ENCODE assay signal across 22 cellular contexts in the genomic region with DNA sequence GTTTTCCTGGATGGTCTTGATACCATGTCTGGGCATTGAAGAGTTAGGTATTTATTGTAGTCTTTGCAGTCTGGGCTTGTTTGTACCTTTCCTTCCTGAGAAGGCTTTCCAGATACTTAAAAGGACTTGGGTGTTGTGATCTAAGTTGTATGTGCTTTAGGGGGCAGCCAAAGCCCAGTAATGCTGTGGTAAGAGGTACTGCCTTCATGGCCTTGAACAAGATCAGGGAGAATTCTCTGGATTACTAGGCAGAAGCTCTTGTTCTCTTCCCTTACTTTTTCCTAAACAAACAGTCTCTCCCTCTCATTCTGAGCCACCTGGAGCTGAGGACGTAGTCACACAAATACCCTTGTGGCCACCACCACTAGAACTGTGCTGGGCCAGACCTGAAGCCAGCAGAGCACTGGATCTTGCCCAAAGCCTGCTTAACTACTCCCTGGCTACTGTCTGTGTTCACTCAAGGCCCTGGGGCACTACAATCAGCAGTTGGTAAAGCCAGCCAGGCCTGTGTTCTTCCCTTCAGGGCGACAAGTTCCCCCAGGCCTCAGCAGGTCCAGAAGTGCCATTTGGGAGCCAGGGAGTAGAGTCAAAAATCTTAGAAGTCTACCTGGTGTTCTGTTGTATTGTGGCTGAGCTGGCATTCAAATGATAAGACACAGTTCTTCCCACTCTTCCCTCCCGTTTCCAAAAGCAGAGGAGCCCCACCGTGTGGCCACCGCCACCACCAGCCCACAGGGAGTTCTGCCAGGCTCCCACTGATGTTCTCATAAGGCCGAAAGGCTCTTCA. TPM values are rescaled to one million over a fixed set of nuclear protein-coding genes. Genes with fewer than 3 reads are reported as not detected.
A peak's percentile ranks its signal among the peaks of the same experiment; 100 is the strongest.
DNase-seq lines count a peak whose midpoint lies in the region; ATAC-seq, FAIRE-seq and TF ChIP-seq lines count a peak whose summit lies in the region.
"Had no signal": no experiment of that assay in that cellular context is flagged by ENCODE, and none has a peak within 500 bp of the region (broad histone marks: within the 10 kb centered on the region; RNA-seq: fewer than 3 reads in every experiment).

No MANE protein-coding gene starts in this region.

- H2AFZ ChIP-seq in DND-41 (ENCODE audit: low read depth, low read length) (no peak overlapping the region), HepG2 (ENCODE audit: low read length) (no peak overlapping the region)

- no peak overlapping the region for H3K27ac ChIP-seq in DND-41 (ENCODE audit: low read length)
- no peak overlapping the region for H3K27ac ChIP-seq in HepG2 (ENCODE audit: extremely low read length, insufficient read depth, low read length)
- H3K27ac ChIP-seq: body of pancreas, esophagus squamous epithelium, KMS-11, sigmoid colon had no signal

- in situ Hi-C loops in HepG2 (cut with HindIII; ENCODE audit: extremely low pct_ligation_motif_present, low pct_unique_long_range_greater_than_20kb) = loop anchor here (25.0 kb wide), 1 partner anchor 679 kb away; a partner anchor contains a TSS

- H3K9me3 ChIP-seq in DND-41 (ENCODE audit: insufficient read depth, low read length, severe bottlenecking) (no peaks in the 10 kb centered on the region), HepG2 (ENCODE audit: low read length) (no peaks in the 10 kb centered on the region)
- H3K9me3 ChIP-seq: body of pancreas, esophagus squamous epithelium, sigmoid colon had no signal

- POLR2A ChIA-PET in HepG2 (lab: Yijun Ruan, JAX) = interaction anchor here (0.7 to 2.7 kb wide), 4 partner anchors 8 to 270 kb away, joined by 3 to 6 read pairs (median 6); a partner anchor contains a TSS

- H3K9me3 Mint-ChIP-seq in CD14-positive monocyte = peaks cover 2 to 12% (median 4%) of the 10 kb centered on the region in 7 donors
- peaks cover 12% of the 10 kb centered on the region for H3K9me3 Mint-ChIP-seq in activated T-helper 1 cell treated with anti-CD3 and anti-CD28 coated beads, Interleukin-12 subunit alpha, Interleukin-12 subunit beta, Interleukin-2, Interleukin-4 antibody, amounts not matched to agents 30 ng/mL and 10 ng/mL and 1 ng/mL, durations not matched to agents 14 hours and 24 hours and 36 hours

- H3K27ac Mint-ChIP-seq in CD14-positive monocyte = peak overlapping the region in 5 of 7 donors; percentile 34 to 70 (median 63)
- H3K27ac Mint-ChIP-seq in activated T-helper 1 cell treated with anti-CD3 and anti-CD28 coated beads, Interleukin-12 subunit alpha, Interleukin-12 subunit beta, Interleukin-2, Interleukin-4 antibody, amounts not matched to agents 30 ng/mL and 10 ng/mL and 1 ng/mL, durations not matched to agents 14 hours and 24 hours and 36 hours = peak overlapping the region; percentile 26
- H3K27ac Mint-ChIP-seq: activated naive CD8-positive, alpha-beta T cell treated with anti-CD3 and anti-CD28 coated beads, Interleukin-2, amount 10 ng/mL, durations not matched to agents 7 days and 5 days; dendritic cell treated with granulocyte-macrophage colony-stimulating factor and Interleukin-4, amounts not matched to agents 40 ng/mL and 50 ng/mL, for 4 days; HFFc6 had no signal

- H3K4me1 Mint-ChIP-seq in CD14-positive monocyte = peaks cover 40% of the 10 kb centered on the region
- peaks cover 29% of the 10 kb centered on the region for H3K4me1 Mint-ChIP-seq in activated T-helper 1 cell treated with anti-CD3 and anti-CD28 coated beads, Interleukin-12 subunit alpha, Interleukin-12 subunit beta, Interleukin-2, Interleukin-4 antibody, amounts not matched to agents 30 ng/mL and 10 ng/mL and 1 ng/mL, durations not matched to agents 14 hours and 24 hours and 36 hours (ENCODE audit: low read depth)

- TF ChIP-seq RAD21 in HepG2 (CRISPR knock-in tag; IDR thresholded peaks at IDR 0.05) = peak; percentile 22; the same call in 1 of the 2 replicates

- no peak overlapping the region for H3K4me3 Mint-ChIP-seq in CD14-positive monocyte
- H3K4me3 Mint-ChIP-seq in activated T-helper 1 cell treated with anti-CD3 and anti-CD28 coated beads, Interleukin-12 subunit alpha, Interleukin-12 subunit beta, Interleukin-2, Interleukin-4 antibody, amounts not matched to agents 30 ng/mL and 10 ng/mL and 1 ng/mL, durations not matched to agents 14 hours and 24 hours and 36 hours = no peak overlapping the region
- H3K4me3 Mint-ChIP-seq: activated naive CD8-positive, alpha-beta T cell treated with anti-CD3 and anti-CD28 coated beads, Interleukin-2, amount 10 ng/mL, durations not matched to agents 7 days and 5 days; dendritic cell treated with granulocyte-macrophage colony-stimulating factor and Interleukin-4, amounts not matched to agents 40 ng/mL and 50 ng/mL, for 4 days; HFFc6 had no signal

- H3K4me3 ChIP-seq in DND-41 (ENCODE audit: low read depth in 1 of 2, low read length in 2 of 2) = no peak overlapping the region
- no peak overlapping the region for H3K4me3 ChIP-seq in HepG2 (replicated peaks in 1 of 3; ENCODE audit: insufficient read depth in 1 of 3, low read depth in 2 of 3, low read length in 3 of 3)
- H3K4me3 ChIP-seq: body of pancreas, esophagus squamous epithelium, GM12878, sigmoid colon had no signal

- H3K27me3 Mint-ChIP-seq in CD14-positive monocyte (ENCODE audit: low read depth in 3 of 3) = no peaks in the 10 kb centered on the region
- H3K27me3 Mint-ChIP-seq in activated T-helper 1 cell treated with anti-CD3 and anti-CD28 coated beads, Interleukin-12 subunit alpha, Interleukin-12 subunit beta, Interleukin-2, Interleukin-4 antibody, amounts not matched to agents 30 ng/mL and 10 ng/mL and 1 ng/mL, durations not matched to agents 14 hours and 24 hours and 36 hours (ENCODE audit: insufficient read depth) = no peaks in the 10 kb centered on the region
- H3K27me3 Mint-ChIP-seq: activated naive CD8-positive, alpha-beta T cell treated with anti-CD3 and anti-CD28 coated beads, Interleukin-2, amount 10 ng/mL, durations not matched to agents 7 days and 5 days; dendritic cell treated with granulocyte-macrophage colony-stimulating factor and Interleukin-4, amounts not matched to agents 40 ng/mL and 50 ng/mL, for 4 days had no signal

- H3K36me3 ChIP-seq in DND-41 (ENCODE audit: insufficient read depth, low read length) (peaks cover 41% of the 10 kb centered on the region), HepG2 (replicated peaks in 1 of 2; ENCODE audit: control insufficient read depth in 1 of 2, insufficient read depth in 2 of 2, low read length in 2 of 2) (peaks cover 19 to 40% of the 10 kb centered on the region in 2 experiments)

- no peak for TF ChIP-seq POLR2A in HepG2 (IDR thresholded peaks at IDR 0.05; ENCODE audit: insufficient read depth in 1 of 2, low read depth in 2 of 2, low read length in 2 of 2)

- H3K36me3 Mint-ChIP-seq in CD14-positive monocyte = peaks cover 41 to 70% of the 10 kb centered on the region in 2 donors
- H3K36me3 Mint-ChIP-seq in activated T-helper 1 cell treated with anti-CD3 and anti-CD28 coated beads, Interleukin-12 subunit alpha, Interleukin-12 subunit beta, Interleukin-2, Interleukin-4 antibody, amounts not matched to agents 30 ng/mL and 10 ng/mL and 1 ng/mL, durations not matched to agents 14 hours and 24 hours and 36 hours (ENCODE audit: low read depth) = peaks cover 40% of the 10 kb centered on the region

- no TSS peak for BruUV-seq in HepG2 (replicated peaks; lab: Mats Ljungman, UMichigan)

- no peaks in the 10 kb centered on the region for H4K20me1 ChIP-seq in DND-41 (ENCODE audit: insufficient read depth, low read length)
- H4K20me1 ChIP-seq in HepG2 (ENCODE audit: insufficient read depth, low read length) = no peaks in the 10 kb centered on the region

- H3K4me2 ChIP-seq in DND-41 (ENCODE audit: insufficient read depth, low read length) = no peak overlapping the region
- H3K4me2 ChIP-seq in HepG2 (ENCODE audit: low read depth, low read length) = no peak overlapping the region
- H3K4me2 ChIP-seq: KMS-11 had no signal

- CTCF ChIA-PET in HepG2 (lab: Yijun Ruan, JAX; ENCODE audit: low intra/inter-chr PET ratio, low total read pairs) = interaction anchor here (1.8 kb wide), 1 partner anchor 279 kb away, joined by 4 read pairs; no protein-coding TSS in a partner anchor

- intact Hi-C loops in CD14-positive monocyte (cut with micrococcal nuclease) = no loop called here
- intact Hi-C loops in activated T-helper 1 cell treated with anti-CD3 and anti-CD28 coated beads, Interleukin-12 subunit alpha, Interleukin-12 subunit beta, Interleukin-2, Interleukin-4 antibody, amounts not matched to agents 30 ng/mL and 10 ng/mL and 1 ng/mL, durations not matched to agents 14 hours and 24 hours and 36 hours (cut with micrococcal nuclease) = no loop called here
- intact Hi-C loops in HepG2 (cut with micrococcal nuclease; ENCODE audit: unreplicated experiment) = no loop called here

- ATAC-seq in DND-41 (ENCODE audit: insufficient read depth, low read depth) (no peak), HepG2 (peak; percentile 72), HG03045 (IDR thresholded peaks at IDR 0.05; ENCODE audit: unreplicated experiment) (no peak)
- ATAC-seq: body of pancreas, GM12878 had no signal

- TF ChIP-seq EP300 in HepG2 (IDR thresholded peaks at IDR 0.05; ENCODE audit: low read depth in 2 of 2, low read length in 2 of 2) (no peak), HepG2 (CRISPR knock-in tag; IDR thresholded peaks at IDR 0.05; ENCODE audit: borderline replicate concordance) (no peak)

- no peak overlapping the region for H3K9ac ChIP-seq in DND-41 (ENCODE audit: low read depth, low read length)
- no peak overlapping the region for H3K9ac ChIP-seq in HepG2 (ENCODE audit: insufficient read depth, low read depth, low read length)
- H3K9ac ChIP-seq: KMS-11 had no signal

- no peak for FAIRE-seq in HepG2 (lab: Jason Lieb, UNC)
- FAIRE-seq: GM12878 had no signal

- no peaks in the 10 kb centered on the region for H3K4me1 ChIP-seq in DND-41 (ENCODE audit: insufficient read depth, low read length)
- no peaks in the 10 kb centered on the region for H3K4me1 ChIP-seq in HepG2 (ENCODE audit: insufficient read depth, low read length)
- H3K4me1 ChIP-seq: body of pancreas, sigmoid colon had no signal

- TF ChIP-seq CTCF in CD14-positive monocyte (IDR thresholded peaks at IDR 0.05) (no peak), DND-41 (IDR thresholded peaks at IDR 0.05; ENCODE audit: borderline replicate concordance, extremely low read depth, low read length, poor library complexity, severe bottlenecking) (peak; percentile 22), HepG2 (CRISPR knock-in tag; IDR thresholded peaks at IDR 0.05) (peak; percentile 62)

- H3K79me2 ChIP-seq in DND-41 (ENCODE audit: insufficient read depth, low read length) (peaks cover 46% of the 10 kb centered on the region), HepG2 (ENCODE audit: insufficient read depth, low read length) (peaks cover 18% of the 10 kb centered on the region)

- 85% methylated on average over 6 of the region's 6 CpGs for WGBS in HepG2 (ENCODE audit: low lambda C conversion rate)

- DNase-seq in CD14-positive monocyte (ENCODE audit: low spot score) (no peak), DND-41 (no peak), HepG2 (ENCODE audit: low spot score) (peak; percentile 63), iPS-NIHi11 (ENCODE audit: low spot score) (no peak), NCI-H2227 (lab: John Stamatoyannopoulos, UW; ENCODE audit: unreplicated experiment) (no peak)
- DNase-seq in activated T-helper 1 cell treated with anti-CD3 and anti-CD28 coated beads, Interleukin-12 subunit alpha, Interleukin-12 subunit beta, Interleukin-2, Interleukin-4 antibody, amounts not matched to agents 30 ng/mL and 10 ng/mL and 1 ng/mL, durations not matched to agents 14 hours and 24 hours and 36 hours (ENCODE audit: low spot score) = no peak
- DNase-seq: activated CD4-positive, alpha-beta T cell treated with anti-CD3 and anti-CD28 coated beads for 1 hour; activated naive CD8-positive, alpha-beta T cell treated with anti-CD3 and anti-CD28 coated beads, Interleukin-2, amount 10 ng/mL, durations not matched to agents 7 days and 5 days; body of pancreas; esophagus squamous epithelium; GF-D8; HFFc6; NCI-H1092; NCI-H2029 treated with DMSO at 0.1 percent for 48 hours; NCI-H524; Right ventricle myocardium superior; sigmoid colon; stimulated activated naive CD4-positive, alpha-beta T cell treated with Interleukin-2 at 50 U/mL for 16 hours had no signal

- H3K27me3 ChIP-seq in DND-41 (ENCODE audit: insufficient read depth, low read length, poor library complexity) (no peaks in the 10 kb centered on the region), HepG2 (ENCODE audit: control insufficient read depth in 1 of 2, insufficient read depth in 2 of 2, low read length in 2 of 2) (no peaks in the 10 kb centered on the region)
- H3K27me3 ChIP-seq: body of pancreas, esophagus squamous epithelium, sigmoid colon had no signal

RNA-seq across cellular contexts. Expression of a gene that starts 11.4 kb away (rescaled TPM):
- polyA plus RNA-seq in CD14-positive monocyte (10 to 100 TPM; 17.9 to 22.2 TPM), HepG2 (2011; rRNA removed) (39.5 and 48.9 TPM in 2 replicates)
- 34.1 and 38.0 TPM in 2 replicates for total RNA-seq in activated T-helper 1 cell treated with anti-CD3 and anti-CD28 coated beads, Interleukin-12 subunit alpha, Interleukin-12 subunit beta, Interleukin-2, Interleukin-4 antibody, amounts not matched to agents 30 ng/mL and 10 ng/mL and 1 ng/mL, durations not matched to agents 14 hours and 24 hours and 36 hours
- total RNA-seq in HepG2 (2016; rRNA removed; fragmentation: Illumina TruSeq; extraction: Trizol) = 88.7 and 131 TPM in 2 replicates
- total RNA-seq in HepG2 (2016; cell fraction: cytosol; rRNA removed; fragmentation: Illumina TruSeq; extraction: Trizol; ENCODE audit: low read depth) = 13.8 and 16.8 TPM in 2 replicates
- 92.4 and 130 TPM in 2 replicates for total RNA-seq in HepG2 (2016; cell fraction: insoluble cytoplasmic fraction; rRNA removed; fragmentation: Illumina TruSeq; extraction: Trizol)
- total RNA-seq in HepG2 (2016; cell fraction: membrane; rRNA removed; fragmentation: Illumina TruSeq; extraction: Trizol) = 35.4 and 42.4 TPM in 2 replicates
- total RNA-seq in HepG2 (2016; cell fraction: nucleus; rRNA removed; fragmentation: Illumina TruSeq; extraction: Trizol) = 90.7 and 94.1 TPM in 2 replicates
- 31.7 and 35.0 TPM in 2 replicates for polyA plus RNA-seq in HepG2 (2011; cell fraction: cytosol; rRNA removed)
- 48.8 and 58.1 TPM in 2 replicates for polyA plus RNA-seq in HepG2 (2011; cell fraction: nucleus; rRNA removed)
- polyA plus RNA-seq in HepG2 (2012) = 28.3 and 37.5 TPM in 2 replicates
- 19.5 and 19.9 TPM in 2 replicates for polyA plus RNA-seq in HepG2 (2016; cell fraction: cytosol; fragmentation: Illumina TruSeq; extraction: Trizol; ENCODE audit: low read depth)
- 109 and 122 TPM in 2 replicates for polyA plus RNA-seq in HepG2 (2016; cell fraction: insoluble cytoplasmic fraction; fragmentation: Illumina TruSeq; extraction: Trizol; ENCODE audit: low read depth)
- polyA plus RNA-seq in HepG2 (2016; cell fraction: membrane; fragmentation: Illumina TruSeq; extraction: Trizol; ENCODE audit: low read depth) = 35.4 and 36.9 TPM in 2 replicates
- polyA plus RNA-seq in HepG2 (2016; cell fraction: nucleus; fragmentation: Illumina TruSeq; extraction: Trizol; ENCODE audit: insufficient read depth, low read depth) = 57.9 and 59.7 TPM in 2 replicates
- polyA minus RNA-seq in HepG2 (2011; rRNA and poly(A)+ RNA removed; ENCODE audit: low replicate concordance) = 52.8 and 83.3 TPM in 2 replicates
- 20.3 and 21.2 TPM in 2 replicates for polyA minus RNA-seq in HepG2 (2011; cell fraction: cytosol; rRNA and poly(A)+ RNA removed)
- 93.3 and 97.1 TPM in 2 replicates for polyA minus RNA-seq in HepG2 (2011; cell fraction: nucleus; rRNA and poly(A)+ RNA removed)

RNA-seq across cellular contexts. Expression of a gene that starts 11.9 kb away (rescaled TPM):
- polyA plus RNA-seq in CD14-positive monocyte = 100 to 1,000 TPM; 122 to 131 TPM
- total RNA-seq in activated T-helper 1 cell treated with anti-CD3 and anti-CD28 coated beads, Interleukin-12 subunit alpha, Interleukin-12 subunit beta, Interleukin-2, Interleukin-4 antibody, amounts not matched to agents 30 ng/mL and 10 ng/mL and 1 ng/mL, durations not matched to agents 14 hours and 24 hours and 36 hours = 48.2 and 52.4 TPM in 2 replicates
- total RNA-seq in HepG2 (2016; rRNA removed; fragmentation: Illumina TruSeq; extraction: Trizol) = 102 and 140 TPM in 2 replicates
- 67.2 and 69.3 TPM in 2 replicates for total RNA-seq in HepG2 (2016; cell fraction: cytosol; rRNA removed; fragmentation: Illumina TruSeq; extraction: Trizol; ENCODE audit: low read depth)
- 103 and 132 TPM in 2 replicates for total RNA-seq in HepG2 (2016; cell fraction: insoluble cytoplasmic fraction; rRNA removed; fragmentation: Illumina TruSeq; extraction: Trizol)
- total RNA-seq in HepG2 (2016; cell fraction: membrane; rRNA removed; fragmentation: Illumina TruSeq; extraction: Trizol) = 98.3 and 109 TPM in 2 replicates
- 70.1 and 86.0 TPM in 2 replicates for total RNA-seq in HepG2 (2016; cell fraction: nucleus; rRNA removed; fragmentation: Illumina TruSeq; extraction: Trizol)
- polyA plus RNA-seq in HepG2 (2011; rRNA removed) = 49.5 and 63.4 TPM in 2 replicates
- 18.2 and 27.5 TPM in 2 replicates for polyA plus RNA-seq in HepG2 (2011; cell fraction: cytosol; rRNA removed)
- polyA plus RNA-seq in HepG2 (2011; cell fraction: nucleus; rRNA removed) = 44.1 and 44.3 TPM in 2 replicates
- polyA plus RNA-seq in HepG2 (2012) = 81.6 and 81.7 TPM in 2 replicates
- polyA plus RNA-seq in HepG2 (2016; cell fraction: cytosol; fragmentation: Illumina TruSeq; extraction: Trizol; ENCODE audit: low read depth) = 47.5 and 54.1 TPM in 2 replicates
- polyA plus RNA-seq in HepG2 (2016; cell fraction: insoluble cytoplasmic fraction; fragmentation: Illumina TruSeq; extraction: Trizol; ENCODE audit: low read depth) = 104 and 106 TPM in 2 replicates
- 73.5 and 78.8 TPM in 2 replicates for polyA plus RNA-seq in HepG2 (2016; cell fraction: membrane; fragmentation: Illumina TruSeq; extraction: Trizol; ENCODE audit: low read depth)
- polyA plus RNA-seq in HepG2 (2016; cell fraction: nucleus; fragmentation: Illumina TruSeq; extraction: Trizol; ENCODE audit: insufficient read depth, low read depth) = 113 and 121 TPM in 2 replicates
- polyA minus RNA-seq in HepG2 (2011; rRNA and poly(A)+ RNA removed; ENCODE audit: low replicate concordance) = 10.0 and 16.5 TPM in 2 replicates
- polyA minus RNA-seq in HepG2 (2011; cell fraction: cytosol; rRNA and poly(A)+ RNA removed) = 18.3 and 22.6 TPM in 2 replicates
- 63.3 and 75.2 TPM in 2 replicates for polyA minus RNA-seq in HepG2 (2011; cell fraction: nucleus; rRNA and poly(A)+ RNA removed)
